Comparison of ENCODE assay signal across 18 cellular contexts in the genomic region with DNA sequence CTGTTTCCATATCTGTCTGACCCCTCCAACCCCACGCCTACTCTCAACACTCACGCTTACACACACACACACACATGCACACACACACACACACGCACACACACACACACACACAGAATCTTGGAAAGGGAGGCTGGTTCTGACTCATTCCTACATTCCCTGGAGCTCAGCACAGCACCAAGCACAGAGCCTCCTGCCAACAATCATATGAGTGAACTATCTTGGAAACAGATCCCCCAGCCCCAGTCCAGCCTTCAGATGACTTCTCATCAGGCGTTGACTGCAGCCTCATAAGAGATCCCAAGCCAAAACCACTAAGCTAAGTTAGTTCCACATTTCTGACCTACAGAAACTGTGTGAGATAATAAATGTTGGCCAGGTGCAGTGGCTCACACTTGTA. TPM values are rescaled to one million over a fixed set of nuclear protein-coding genes. Genes with fewer than 3 reads are reported as not detected.
DNase-seq lines count a peak whose midpoint lies in the region; ATAC-seq and TF ChIP-seq lines count a peak whose summit lies in the region.
"Had no signal": no experiment of that assay in that cellular context is flagged by ENCODE, and none has a peak within 500 bp of the region (broad histone marks: within the 10 kb centered on the region; RNA-seq: fewer than 3 reads in every experiment).

No MANE protein-coding gene starts in this region.

- no TSS peak for BruUV-seq in IMR-90 (replicated peaks; lab: Mats Ljungman, UMichigan)

- DNase-seq in AG10803 (ENCODE audit: low read depth) = peak; percentile 61
- DNase-seq in IMR-90 = peak; percentile 59
- no peak for DNase-seq in activated B cell treated with CpG ODN at 0.5 μM for 24 hours
- peak; percentile 72 for DNase-seq in fibroblast of the aortic adventitia (ENCODE audit: low read depth)
- DNase-seq in upper lobe of right lung = no peak
- DNase-seq: activated naive CD8-positive, alpha-beta T cell treated with anti-CD3 and anti-CD28 coated beads, Interleukin-2, amount 10 ng/mL, durations not matched to agents 7 days and 5 days; activated T-cell treated with anti-CD3 and anti-CD28 coated beads, Interleukin-2, amount 50 U/mL, for 1 hour; colonic mucosa; NCI-H1436 treated with DMSO at 0.1 percent for 48 hours; NCI-H446; occipital lobe; T-helper 17 cell had no signal

- peaks cover 71% of the 10 kb centered on the region for H3K27me3 ChIP-seq in IMR-90 (ENCODE audit: control insufficient read depth, insufficient read depth, low read length)
- peaks cover 18% of the 10 kb centered on the region for H3K27me3 ChIP-seq in upper lobe of right lung
- H3K27me3 ChIP-seq: colonic mucosa had no signal

- peaks cover 3% of the 10 kb centered on the region for H3K9me3 Mint-ChIP-seq in activated B cell treated with CpG ODN at 0.5 μM for 24 hours
- H3K9me3 Mint-ChIP-seq: activated naive CD8-positive, alpha-beta T cell treated with anti-CD3 and anti-CD28 coated beads, Interleukin-2, amount 10 ng/mL, durations not matched to agents 7 days and 5 days; mesothelial cell of epicardium had no signal

- H3K56ac ChIP-seq in IMR-90 (ENCODE audit: extremely low read depth, insufficient read depth, low read length) = peak overlapping the region; percentile 14; the same call in 1 of the 2 replicates

- TF ChIP-seq CTCF in AG10803 (conservative IDR thresholded peaks at IDR 0.05; ENCODE audit: low read length) = no peak
- no peak for TF ChIP-seq CTCF in IMR-90 (conservative IDR thresholded peaks at IDR 0.05; ENCODE audit: low read depth, low read length)
- no peak for TF ChIP-seq CTCF in activated B cell treated with CpG ODN at 0.5 μM for 24 hours (IDR thresholded peaks at IDR 0.05)
- no peak for TF ChIP-seq CTCF in fibroblast of the aortic adventitia (IDR thresholded peaks at IDR 0.05; ENCODE audit: insufficient read depth, low read length)
- no peak for TF ChIP-seq CTCF in upper lobe of right lung (IDR thresholded peaks at IDR 0.05)

- in situ Hi-C loops in IMR-90 (cut with MboI; ENCODE audit: low sequenced_read_pairs) = no loop called here

- CTCF ChIA-PET in IMR-90 (lab: Yijun Ruan, JAX) = no interaction called here
- CTCF ChIA-PET in activated B cell treated with CpG ODN at 0.5 μM for 24 hours (lab: Charles Lee) = interaction anchor here (0.7 to 4.3 kb wide), 2 partner anchors 11 to 54 kb away, joined by 3 to 96 read pairs; no protein-coding TSS in a partner anchor

- H4K5ac ChIP-seq in IMR-90 (ENCODE audit: low read depth, low read length) = no peak overlapping the region

- H2BK120ac ChIP-seq in IMR-90 (ENCODE audit: low read depth, low read length) = no peak overlapping the region

- no peak overlapping the region for H2AK5ac ChIP-seq in IMR-90 (ENCODE audit: low read depth, low read length)

- no peak overlapping the region for H2AFZ ChIP-seq in IMR-90 (replicated peaks; ENCODE audit: low read length, poor library complexity)

- H3K9me3 ChIP-seq in IMR-90 (ENCODE audit: control insufficient read depth, insufficient read depth, low read length) (peaks cover 3% of the 10 kb centered on the region), upper lobe of right lung (no peaks in the 10 kb centered on the region)
- H3K9me3 ChIP-seq: colonic mucosa had no signal

- no peak overlapping the region for H3K4me2 ChIP-seq in IMR-90 (ENCODE audit: low read depth, low read length)

- dilution Hi-C loops in IMR-90 (cut with HindIII; ENCODE audit: low sequenced_read_pairs, unreplicated experiment) = no loop called here

- no peaks in the 10 kb centered on the region for H3K36me3 ChIP-seq in IMR-90 (ENCODE audit: control insufficient read depth, insufficient read depth, low read length)
- H3K36me3 ChIP-seq in upper lobe of right lung = no peaks in the 10 kb centered on the region
- H3K36me3 ChIP-seq: colonic mucosa had no signal

- H3K36me3 Mint-ChIP-seq in activated B cell treated with CpG ODN at 0.5 μM for 24 hours (ENCODE audit: low read depth) = no peaks in the 10 kb centered on the region
- H3K36me3 Mint-ChIP-seq: activated naive CD8-positive, alpha-beta T cell treated with anti-CD3 and anti-CD28 coated beads, Interleukin-2, amount 10 ng/mL, durations not matched to agents 7 days and 5 days; mesothelial cell of epicardium had no signal

- no peak overlapping the region for H4K8ac ChIP-seq in IMR-90 (ENCODE audit: low read depth in 2 of 2, low read length in 2 of 2)

- H3K27me3 Mint-ChIP-seq in activated B cell treated with CpG ODN at 0.5 μM for 24 hours = no peaks in the 10 kb centered on the region

- H3K27ac ChIP-seq in IMR-90 (ENCODE audit: insufficient read depth, low read length) (no peak overlapping the region), upper lobe of right lung (no peak overlapping the region)
- H3K27ac ChIP-seq: colonic mucosa had no signal

- H3K4me1 ChIP-seq in IMR-90 (ENCODE audit: control insufficient read depth, insufficient read depth, low read length) (no peaks in the 10 kb centered on the region), upper lobe of right lung (peaks cover 7% of the 10 kb centered on the region)
- H3K4me1 ChIP-seq: colonic mucosa had no signal

- H2BK20ac ChIP-seq in IMR-90 (ENCODE audit: low read depth, low read length) = no peak overlapping the region

- intact Hi-C loops in IMR-90 (cut with micrococcal nuclease) (no loop called here), activated B cell treated with CpG ODN at 0.5 μM for 24 hours (cut with micrococcal nuclease) (loop anchor here (5.0 kb wide), 1 partner anchor 169 kb away; the partner anchor contains the start of genes PLAGL2 and POFUT1), upper lobe of right lung (cut with DNase I) (no loop called here)

- no CpG with 5 or more reads among the region's 4 CpGs for WGBS in IMR-90 (ENCODE audit: extremely low coverage in 2 of 2, insufficient read length in 1 of 2), 2 experiments

- no peaks in the 10 kb centered on the region for H3K9me1 ChIP-seq in IMR-90 (ENCODE audit: insufficient read depth, low read length)

- H3K4me3 Mint-ChIP-seq in activated B cell treated with CpG ODN at 0.5 μM for 24 hours = peak overlapping the region; percentile 28
- H3K4me3 Mint-ChIP-seq: activated naive CD8-positive, alpha-beta T cell treated with anti-CD3 and anti-CD28 coated beads, Interleukin-2, amount 10 ng/mL, durations not matched to agents 7 days and 5 days; mesothelial cell of epicardium; T-helper 17 cell had no signal

- no peak overlapping the region for H2BK15ac ChIP-seq in IMR-90 (ENCODE audit: low read depth, low read length)

- no peak overlapping the region for H2AK9ac ChIP-seq in IMR-90 (replicated peaks; ENCODE audit: low read depth, low read length, poor library complexity)

- no peaks in the 10 kb centered on the region; the same call in 1 of the 2 replicates for H4K20me1 ChIP-seq in IMR-90 (ENCODE audit: insufficient read depth, low read length)

- no peak overlapping the region for H4K91ac ChIP-seq in IMR-90 (ENCODE audit: insufficient read depth, low read depth, low read length)

- H3K14ac ChIP-seq in IMR-90 (replicated peaks; ENCODE audit: low read depth, low read length) = no peak overlapping the region

- TF ChIP-seq POLR2A in IMR-90 (IDR thresholded peaks at IDR 0.05; ENCODE audit: low read depth, low read length) = no peak

- H3K4me3 ChIP-seq in AG10803 (ENCODE audit: low read length) = no peak overlapping the region
- H3K4me3 ChIP-seq in IMR-90 (ENCODE audit: insufficient read depth, low read depth, low read length) = no peak overlapping the region
- H3K4me3 ChIP-seq in fibroblast of the aortic adventitia (ENCODE audit: low read depth, low read length) = no peak overlapping the region
- H3K4me3 ChIP-seq in upper lobe of right lung = no peak overlapping the region
- H3K4me3 ChIP-seq: colonic mucosa had no signal

- POLR2A ChIA-PET in IMR-90 (lab: Charles Lee; ENCODE audit: unreplicated experiment) (no interaction called here), activated B cell treated with CpG ODN at 0.5 μM for 24 hours (lab: Charles Lee) (interaction anchor here (0.6 to 11.3 kb wide), 3 partner anchors 17 to 29 kb away, joined by 3 to 453 read pairs (median 5); partner anchors contain the start of gene HCK)

- no peak for TF ChIP-seq RAD21 in IMR-90 (IDR thresholded peaks at IDR 0.05; ENCODE audit: low read length)

- no peaks in the 10 kb centered on the region for H3K79me1 ChIP-seq in IMR-90 (ENCODE audit: low read depth in 1 of 2, low read length in 2 of 2)

- no peak overlapping the region for H3K4ac ChIP-seq in IMR-90 (ENCODE audit: low read depth, low read length)

- no peak overlapping the region for H3K9ac ChIP-seq in IMR-90 (ENCODE audit: low read depth, low read length)

- no peak overlapping the region for H3K23ac ChIP-seq in IMR-90 (ENCODE audit: low read depth, low read length)

- ATAC-seq in IMR-90 (ENCODE audit: low read depth) = no peak
- ATAC-seq in activated B cell treated with CpG ODN at 0.5 μM for 24 hours (ENCODE audit: low read depth) = no peak
- ATAC-seq in GM21381 (IDR thresholded peaks at IDR 0.05; ENCODE audit: unreplicated experiment) = no peak
- no peak for ATAC-seq in GM21528 (IDR thresholded peaks at IDR 0.05; ENCODE audit: low FRiP score, unreplicated experiment)
- no peak for ATAC-seq in HG03095 (IDR thresholded peaks at IDR 0.05; ENCODE audit: unreplicated experiment)
- ATAC-seq in upper lobe of right lung = no peak
- ATAC-seq: esophagus mucosa, Panc1, T-helper 17 cell had no signal

- peak overlapping the region; percentile 61 for H3K27ac Mint-ChIP-seq in activated B cell treated with CpG ODN at 0.5 μM for 24 hours
- H3K27ac Mint-ChIP-seq: activated naive CD8-positive, alpha-beta T cell treated with anti-CD3 and anti-CD28 coated beads, Interleukin-2, amount 10 ng/mL, durations not matched to agents 7 days and 5 days; mesothelial cell of epicardium; T-helper 17 cell had no signal

- no peak overlapping the region for H3K18ac ChIP-seq in IMR-90 (ENCODE audit: low read depth, low read length)

- peaks cover 95% of the 10 kb centered on the region for H3K4me1 Mint-ChIP-seq in activated B cell treated with CpG ODN at 0.5 μM for 24 hours

- H2BK5ac ChIP-seq in IMR-90 (ENCODE audit: low read depth, low read length, poor library complexity, severe bottlenecking) = peak overlapping the region; percentile 36

TF ChIP-seq in IMR-90, 13 proteins besides CTCF, POLR2A, EP300 and RAD21 (continues in another document):
- TF ChIP-seq CHD1 (IDR thresholded peaks at IDR 0.05; ENCODE audit: low read depth, low read length) = no peak

RNA-seq across cellular contexts. Expression of gene HCK, which starts 14.1 kb away (rescaled TPM):
- total RNA-seq in IMR-90 (2012; rRNA removed) (not detected in 2 replicates), activated B cell treated with CpG ODN at 0.5 μM for 24 hours (183 TPM in 2 replicates), fibroblast of the aortic adventitia (ENCODE audit: low replicate concordance) (not detected in 2 replicates), upper lobe of right lung (49.0 TPM)
- not detected in 2 replicates for polyA plus RNA-seq in IMR-90 (2012; rRNA removed)
- polyA plus RNA-seq in IMR-90 (2012; cell fraction: cytosol; rRNA removed) = not detected in 2 replicates
- polyA plus RNA-seq in IMR-90 (2012; cell fraction: nucleus; rRNA removed; ENCODE audit: low replicate concordance) = not detected in 2 replicates
- total RNA-seq: mesothelial cell of epicardium had no signal

RNA-seq across cellular contexts. Expression of gene CCM2L, which starts 27.7 kb away (rescaled TPM):
- total RNA-seq in IMR-90 (2012; rRNA removed) (not detected in 2 replicates), activated B cell treated with CpG ODN at 0.5 μM for 24 hours (0.11 and 0.20 TPM in 2 replicates), fibroblast of the aortic adventitia (ENCODE audit: low replicate concordance) (not detected in 2 replicates), upper lobe of right lung (23.2 TPM)
- not detected in 2 replicates for polyA plus RNA-seq in IMR-90 (2012; rRNA removed)
- polyA plus RNA-seq in IMR-90 (2012; cell fraction: cytosol; rRNA removed) = not detected in 2 replicates
- not detected in 2 replicates for polyA plus RNA-seq in IMR-90 (2012; cell fraction: nucleus; rRNA removed; ENCODE audit: low replicate concordance)
- total RNA-seq: activated naive CD8-positive, alpha-beta T cell treated with anti-CD3 and anti-CD28 coated beads, Interleukin-2, amount 10 ng/mL, durations not matched to agents 7 days and 5 days; T-helper 17 cell had no signal

Comparison
In these comparisons a context has a peak if more than half of its experiments do, and no peak if none do; other contexts are left out.
1. DNase-seq: peak in AG10803 (single experiment), IMR-90 (single experiment) and fibroblast of the aortic adventitia (single experiment); none in activated B cell treated with CpG ODN at 0.5 μM for 24 hours (single experiment) and upper lobe of right lung (single experiment).
2. RNA of gene HCK, which starts 14.1 kb away (total RNA-seq): 183 TPM in activated B cell treated with CpG ODN at 0.5 μM for 24 hours and 49.0 TPM in upper lobe of right lung (single experiment); not detected in IMR-90 and not detected in fibroblast of the aortic adventitia; every median in the first group is over 10 times any median in the second.
3. RNA of gene CCM2L, which starts 27.7 kb away (total RNA-seq): 23.2 TPM in upper lobe of right lung (single experiment); 0.11 to 0.20 TPM in activated B cell treated with CpG ODN at 0.5 μM for 24 hours, not detected in IMR-90 and not detected in fibroblast of the aortic adventitia; every median in the first group is over 10 times any median in the second.